In genomic region chr2:239894276-239894675, GRCh38 we compare ENCODE assay signal across 19 cellular contexts.
"Had no signal": no experiment of that assay in that cellular context is flagged by ENCODE, and none has a peak within 500 bp of the region (broad histone marks: within the 10 kb centered on the region; RNA-seq: fewer than 3 reads in every experiment).

No MANE protein-coding gene starts in this region.

- H3K9me3 ChIP-seq: lower lobe of right lung, prostate gland, thoracic aorta, upper lobe of right lung had no signal

- H3K36me3 Mint-ChIP-seq: activated naive CD8-positive, alpha-beta T cell treated with anti-CD3 and anti-CD28 coated beads for 36 hours had no signal

- H3K27ac ChIP-seq: dorsolateral prefrontal cortex, epithelial cell of prostate, hepatocyte, lower lobe of right lung, prostate gland, thoracic aorta, upper lobe of right lung had no signal

- H3K4me1 Mint-ChIP-seq: activated CD4-positive, alpha-beta T cell treated with anti-CD3 and anti-CD28 coated beads, Interleukin-2, amount 10 ng/mL, durations not matched to agents 24 days and 14 days; activated naive CD8-positive, alpha-beta T cell treated with anti-CD3 and anti-CD28 coated beads for 36 hours; nephron progenitor cell had no signal

- ATAC-seq: activated CD8-positive, alpha-beta T cell treated with anti-CD3 and anti-CD28 coated beads for 36 hours; left colon; lower lobe of right lung; right cardiac atrium had no signal

- H3K4me2 ChIP-seq: hepatocyte had no signal

- H3K27ac Mint-ChIP-seq: activated CD4-positive, alpha-beta T cell treated with anti-CD3 and anti-CD28 coated beads, Interleukin-2, amount 10 ng/mL, durations not matched to agents 24 days and 14 days; activated CD8-positive, alpha-beta T cell treated with anti-CD3 and anti-CD28 coated beads for 36 hours; activated naive CD8-positive, alpha-beta T cell treated with anti-CD3 and anti-CD28 coated beads for 36 hours; activated T-helper 1 cell treated with anti-CD3 and anti-CD28 coated beads, Interleukin-12 subunit alpha, Interleukin-12 subunit beta, Interleukin-2, Interleukin-4 antibody, amounts not matched to agents 30 ng/mL and 10 ng/mL and 1 ng/mL, durations not matched to agents 14 hours and 24 hours and 36 hours; endodermal cell; nephron progenitor cell had no signal

- H3K4me3 Mint-ChIP-seq: activated CD4-positive, alpha-beta T cell treated with anti-CD3 and anti-CD28 coated beads, Interleukin-2, amount 10 ng/mL, durations not matched to agents 24 days and 14 days; activated CD8-positive, alpha-beta T cell treated with anti-CD3 and anti-CD28 coated beads for 36 hours; activated naive CD8-positive, alpha-beta T cell treated with anti-CD3 and anti-CD28 coated beads for 36 hours; activated T-helper 1 cell treated with anti-CD3 and anti-CD28 coated beads, Interleukin-12 subunit alpha, Interleukin-12 subunit beta, Interleukin-2, Interleukin-4 antibody, amounts not matched to agents 30 ng/mL and 10 ng/mL and 1 ng/mL, durations not matched to agents 14 hours and 24 hours and 36 hours; endodermal cell; nephron progenitor cell had no signal

- H3K9me3 Mint-ChIP-seq: activated CD4-positive, alpha-beta T cell treated with anti-CD3 and anti-CD28 coated beads, Interleukin-2, amount 10 ng/mL, durations not matched to agents 24 days and 14 days; activated CD8-positive, alpha-beta T cell treated with anti-CD3 and anti-CD28 coated beads for 36 hours; activated naive CD8-positive, alpha-beta T cell treated with anti-CD3 and anti-CD28 coated beads for 36 hours; activated T-helper 1 cell treated with anti-CD3 and anti-CD28 coated beads, Interleukin-12 subunit alpha, Interleukin-12 subunit beta, Interleukin-2, Interleukin-4 antibody, amounts not matched to agents 30 ng/mL and 10 ng/mL and 1 ng/mL, durations not matched to agents 14 hours and 24 hours and 36 hours; endodermal cell had no signal

- H3K36me3 ChIP-seq: lower lobe of right lung, prostate gland, thoracic aorta, upper lobe of right lung had no signal

- H3K4me1 ChIP-seq: lower lobe of right lung, prostate gland, upper lobe of right lung had no signal

- H3K4me3 ChIP-seq: dorsolateral prefrontal cortex, hepatocyte, lower lobe of right lung, prostate gland, thoracic aorta, upper lobe of right lung had no signal

- H2AFZ ChIP-seq: hepatocyte had no signal

- DNase-seq: activated CD4-positive, alpha-beta T cell treated with anti-CD3 and anti-CD28 coated beads, Interleukin-2, amount 10 ng/mL, durations not matched to agents 24 days and 14 days; activated CD8-positive, alpha-beta T cell treated with anti-CD3 and anti-CD28 coated beads for 36 hours; activated naive CD4-positive, alpha-beta T cell; activated naive CD8-positive, alpha-beta T cell treated with anti-CD3 and anti-CD28 coated beads for 36 hours; amygdala; dorsolateral prefrontal cortex; endodermal cell; foreskin fibroblast; left colon; lower lobe of right lung; midbrain; nephron progenitor cell; right cardiac atrium; upper lobe of right lung had no signal

- H3K27me3 ChIP-seq: dorsolateral prefrontal cortex, upper lobe of right lung had no signal
